In genomic region chr5:88689662-88690351, GRCh38 we compare ENCODE assay signal across 16 cellular contexts.
DNase-seq lines count a peak whose midpoint lies in the region; ATAC-seq, FAIRE-seq and TF ChIP-seq lines count a peak whose summit lies in the region.
"Had no signal": no experiment of that assay in that cellular context is flagged by ENCODE, and none has a peak within 500 bp of the region (broad histone marks: within the 10 kb centered on the region; RNA-seq: fewer than 3 reads in every experiment).

No MANE protein-coding gene starts in this region.

- DNase-seq in ELF-1 (ENCODE audit: low read depth, low spot score), result peak; percentile 45
- DNase-seq in PC-3, result no peak
- DNase-seq in H1 (ENCODE audit: low read depth in 1 of 2, low spot score in 2 of 2), result peak in 1 of 2 experiments; percentile 67
- peak; percentile 15 for DNase-seq in myocyte (ENCODE audit: low read depth)
- no peak for DNase-seq in NCI-H2107 (lab: John Stamatoyannopoulos, UW)
- DNase-seq in T1000 (lab: John Stamatoyannopoulos, UW), result no peak
- DNase-seq in ACHN, result no peak
- no peak for DNase-seq in PC-9
- DNase-seq: activated gamma-delta T cell, NCI-H187 treated with DMSO at 0.1 percent for 48 hours, NCI-H524 treated with DMSO at 0.1 percent for 48 hours, T-helper 2 cell, tibial artery had no signal

- H3K27ac ChIP-seq in PC-3 (ENCODE audit: low read length), result no peak overlapping the region
- H3K27ac ChIP-seq in H1 (ENCODE audit: low read depth, low read length), result no peak overlapping the region
- no peak overlapping the region for H3K27ac ChIP-seq in PC-9
- H3K27ac ChIP-seq: Peyer's patch, tibial artery had no signal

- H4K5ac ChIP-seq in H1 (ENCODE audit: insufficient read length, low read depth, low read length), result no peak overlapping the region

- H3K79me2 ChIP-seq in PC-3 (ENCODE audit: low read length), result no peaks in the 10 kb centered on the region
- no peaks in the 10 kb centered on the region for H3K79me2 ChIP-seq in H1 (ENCODE audit: control insufficient read depth in 1 of 2, insufficient read depth in 2 of 2, low read length in 2 of 2)
- H3K79me2 ChIP-seq in PC-9 (ENCODE audit: low read depth), result no peaks in the 10 kb centered on the region

- 0 out of 2 replicates have a peak overlapping the region, but pooled peaks have one; percentile 30 for H2BK12ac ChIP-seq in H1 (ENCODE audit: low read depth, low read length)

- H3K23ac ChIP-seq in H1 (ENCODE audit: insufficient read length), result no peak overlapping the region

- TF ChIP-seq CTCF in PC-3 (conservative IDR thresholded peaks at IDR 0.05; ENCODE audit: low read depth, low read length) (no peak), H1 (IDR thresholded peaks at IDR 0.05; ENCODE audit: control extremely low read depth in 1 of 3, insufficient read depth in 1 of 3, low read depth in 1 of 3, low read length in 3 of 3) (no peak), PC-9 (conservative IDR thresholded peaks at IDR 0.05) (no peak)

- H3K23me2 ChIP-seq in H1 (ENCODE audit: low read depth, low read length), result peaks cover 8% of the 10 kb centered on the region; the same call in 1 of the 2 replicates

- no peaks in the 10 kb centered on the region for H3K79me1 ChIP-seq in H1 (ENCODE audit: low read depth, low read length)

- H2AFZ ChIP-seq in PC-3 (ENCODE audit: low read length) (peak overlapping the region; percentile 85; the same call in 1 of the 2 replicates), H1 (ENCODE audit: low read length) (no peak overlapping the region), PC-9 (no peak overlapping the region)

- in situ Hi-C loops in ACHN (cut with HindIII; ENCODE audit: low pct_ligation_motif_present, low pct_unique_long_range_greater_than_20kb, low sequenced_read_pairs), result no loop called here

- TF ChIP-seq RAD21 in H1 (IDR thresholded peaks at IDR 0.05 in 1 of 2, conservative IDR thresholded peaks at IDR 0.05 in 1 of 2; ENCODE audit: low read depth in 2 of 2, low read length in 2 of 2), result no peak

- no peak overlapping the region for H3K56ac ChIP-seq in H1 (replicated peaks; ENCODE audit: insufficient read length, low read depth, low read length)

- H3K4me3 ChIP-seq in PC-3 (ENCODE audit: low read length), result peak overlapping the region; percentile 70; the same call in 1 of the 2 replicates
- peak overlapping the region in 3 of 4 experiments; percentile 9 to 52 (median 14); a peak in 5 of 8 replicates for H3K4me3 ChIP-seq in H1 (ENCODE audit: extremely low read depth in 1 of 4, insufficient read depth in 2 of 4, low read depth in 3 of 4, low read length in 4 of 4)
- H3K4me3 ChIP-seq in PC-9, result no peak overlapping the region

- no peak overlapping the region for H2BK5ac ChIP-seq in H1 (ENCODE audit: low read depth, low read length)

- POLR2A ChIA-PET in PC-3 (lab: Charles Lee; ENCODE audit: unreplicated experiment), result no interaction called here
- POLR2A ChIA-PET in H1 (lab: Charles Lee; ENCODE audit: partially characterized antibody), result interaction anchor here (0.9 to 2.9 kb wide), 6 partner anchors 8 to 23 kb away, joined by 3 to 13 read pairs (median 4); no protein-coding TSS in a partner anchor
- POLR2A ChIA-PET in PC-9 (lab: Charles Lee; ENCODE audit: unreplicated experiment), result no interaction called here

- TF ChIP-seq POLR2A in H1 (IDR thresholded peaks at IDR 0.05; ENCODE audit: control extremely low read depth in 1 of 2, low read depth in 2 of 2, low read length in 2 of 2), result no peak

- H2BK20ac ChIP-seq in H1 (ENCODE audit: low read length), result no peak overlapping the region

- FAIRE-seq in H1 (lab: Jason Lieb, UNC), result no peak
- FAIRE-seq: D721Med had no signal

- no peak for TF ChIP-seq EP300 in H1 (IDR thresholded peaks at IDR 0.05; ENCODE audit: borderline replicate concordance in 1 of 2, low read depth in 2 of 2, low read length in 2 of 2)

- H2BK15ac ChIP-seq in H1 (ENCODE audit: low read length), result no peak overlapping the region

- no peak overlapping the region for H3K14ac ChIP-seq in H1 (ENCODE audit: insufficient read length)

- H3K18ac ChIP-seq in H1 (ENCODE audit: extremely low read depth, low read length), result no peak overlapping the region

- H3K9ac ChIP-seq in PC-3 (ENCODE audit: low read length), result no peak overlapping the region
- no peak overlapping the region for H3K9ac ChIP-seq in H1 (replicated peaks in 1 of 4; ENCODE audit: extremely low read depth in 1 of 4, low read depth in 3 of 4, low read length in 3 of 4)

- H4K20me1 ChIP-seq in PC-3 (ENCODE audit: low read length) (no peaks in the 10 kb centered on the region), H1 (replicated peaks in 1 of 2; ENCODE audit: control insufficient read depth in 1 of 2, insufficient read depth in 2 of 2, low read length in 2 of 2) (peaks cover 2 to 16% of the 10 kb centered on the region in 2 experiments), PC-9 (ENCODE audit: insufficient read depth) (no peaks in the 10 kb centered on the region)

- no peak overlapping the region for H3K4ac ChIP-seq in H1 (replicated peaks; ENCODE audit: insufficient read length, low read depth, low read length)

- H3K4me2 ChIP-seq in PC-3 (ENCODE audit: low read length) (peak overlapping the region; percentile 93; the same call in 1 of the 2 replicates), H1 (ENCODE audit: insufficient read depth in 1 of 2, low read depth in 2 of 2, low read length in 2 of 2) (peak overlapping the region; percentile 69 to 95), PC-9 (no peak overlapping the region)

- H3K36me3 ChIP-seq in PC-3 (ENCODE audit: low read depth, low read length), result no peaks in the 10 kb centered on the region
- H3K36me3 ChIP-seq in H1 (ENCODE audit: control insufficient read depth in 2 of 4, insufficient read depth in 4 of 4, low read length in 3 of 4), result no peaks in the 10 kb centered on the region
- H3K36me3 ChIP-seq in PC-9 (ENCODE audit: low read depth), result no peaks in the 10 kb centered on the region
- H3K36me3 ChIP-seq: Peyer's patch, tibial artery had no signal

- no peak for ATAC-seq in PC-3
- ATAC-seq: esophagus mucosa had no signal

- intact Hi-C loops in PC-3 (cut with micrococcal nuclease) (loop anchor here (1.0 to 10.0 kb wide), 4 partner anchors 549 to 1265 kb away; no protein-coding TSS in a partner anchor), PC-9 (cut with micrococcal nuclease; ENCODE audit: unreplicated experiment) (loop anchor here (5.0 kb wide), 2 partner anchors 1263 to 1278 kb away; partner anchors contain the start of gene CCNH)

- peaks cover 16% of the 10 kb centered on the region; the same call in 1 of the 2 replicates for H3K4me1 ChIP-seq in PC-3 (ENCODE audit: insufficient read depth, low read length)
- H3K4me1 ChIP-seq in H1 (replicated peaks in 1 of 4; ENCODE audit: control insufficient read depth in 3 of 4, insufficient read depth in 4 of 4, low read length in 3 of 4), result peaks cover 24 to 39% (median 33%) of the 10 kb centered on the region in 4 experiments
- H3K4me1 ChIP-seq in PC-9 (replicated peaks; ENCODE audit: insufficient read depth), result peaks cover 18% of the 10 kb centered on the region

- H3K27me3 ChIP-seq in PC-3 (ENCODE audit: low read length) (peaks cover 41% of the 10 kb centered on the region), H1 (replicated peaks in 1 of 4; ENCODE audit: control insufficient read depth in 3 of 4, extremely low read depth in 1 of 4, insufficient read depth in 3 of 4, low read length in 3 of 4) (peaks cover 88 to 100% (median 98%) of the 10 kb centered on the region in 4 experiments), PC-9 (ENCODE audit: insufficient read depth, low read depth) (no peaks in the 10 kb centered on the region)

- no peaks in the 10 kb centered on the region for H3K9me2 ChIP-seq in PC-3 (replicated peaks; ENCODE audit: low read length)
- no peaks in the 10 kb centered on the region for H3K9me2 ChIP-seq in PC-9 (ENCODE audit: insufficient read depth)

- 2% methylated on average over 38 of the region's 38 CpGs; no CpG with 5 or more reads in 1 of the 2 experiments for WGBS in H1 (ENCODE audit: extremely low coverage in 1 of 2, insufficient coverage in 1 of 2, insufficient read length in 1 of 2, insufficient replicate concordance in 2 of 2, low coverage in 1 of 2, low lambda C conversion rate in 2 of 2, missing lambda C conversion rate in 1 of 2), 2 experiments

- BruUV-seq in PC-3 (replicated peaks; lab: Mats Ljungman, UMichigan), result no TSS peak
- BruUV-seq in PC-9 (replicated peaks; lab: Mats Ljungman, UMichigan), result no TSS peak

- H4K8ac ChIP-seq in H1 (ENCODE audit: extremely low read depth, insufficient read depth, low read length), result no peak overlapping the region

- no peak overlapping the region for H2BK120ac ChIP-seq in H1 (replicated peaks; ENCODE audit: low read depth, low read length)

- H2AK5ac ChIP-seq in H1 (ENCODE audit: low read depth, low read length), result no peak overlapping the region; the same call in 1 of the 2 replicates

- H4K91ac ChIP-seq in H1 (replicated peaks; ENCODE audit: insufficient read length, low read length), result no peak overlapping the region

- H3K9me3 ChIP-seq in PC-3 (ENCODE audit: low read length), result no peaks in the 10 kb centered on the region
- no peaks in the 10 kb centered on the region; a peak in 1 of 4 replicates for H3K9me3 ChIP-seq in H1 (ENCODE audit: insufficient read depth in 2 of 2, low read depth in 1 of 2, low read length in 1 of 2)
- no peaks in the 10 kb centered on the region for H3K9me3 ChIP-seq in PC-9 (ENCODE audit: insufficient read depth, low read depth)
- H3K9me3 ChIP-seq: Peyer's patch, tibial artery had no signal

- H3F3A ChIP-seq in PC-3 (ENCODE audit: low read length, unreplicated experiment) (no peaks in the 10 kb centered on the region), PC-9 (ENCODE audit: insufficient read depth, low read depth) (no peaks in the 10 kb centered on the region)

- CTCF ChIA-PET in PC-3 (lab: Charles Lee) (interaction anchor here (0.8 to 2.5 kb wide), 3 partner anchors 34 to 908 kb away, joined by 4 to 13 read pairs (median 13); no protein-coding TSS in a partner anchor), H1 (lab: Charles Lee; ENCODE audit: partially characterized antibody) (interaction anchor here (0.6 to 6.1 kb wide), 28 partner anchors 9 to 1430 kb away, joined by 3 to 86 read pairs (median 6); no protein-coding TSS in a partner anchor), PC-9 (lab: Charles Lee) (interaction anchor here (1.8 to 3.6 kb wide), 2 partner anchors 10 to 908 kb away, joined by 4 to 19 read pairs; no protein-coding TSS in a partner anchor)

TF ChIP-seq in H1, 55 proteins besides CTCF, POLR2A, EP300 and RAD21 (continues in another document):
- TF ChIP-seq RNF2 (IDR thresholded peaks at IDR 0.05; ENCODE audit: borderline replicate concordance, low read depth, low read length, missing control alignments, poor library complexity, severe bottlenecking) (peak; percentile 91), CBX8 (IDR thresholded peaks at IDR 0.05; ENCODE audit: borderline replicate concordance, low read depth, low read length) (no peak), MAX (IDR thresholded peaks at IDR 0.05) (peak; percentile 74), JUND (IDR thresholded peaks at IDR 0.05; ENCODE audit: low read length) (no peak), SUZ12 (IDR thresholded peaks at IDR 0.05; ENCODE audit: low read length) (peak; percentile 68)

Comparison
In these comparisons a context has a peak if more than half of its experiments do, and no peak if none do; other contexts are left out.
1. DNase-seq: peak in ELF-1 (single experiment) and myocyte (single experiment); none in PC-3 (single experiment), NCI-H2107 (single experiment), T1000 (single experiment), ACHN (single experiment) and PC-9 (0 of 2).